8 cellular contexts compared by ENCODE assay signal in genomic region chr17:42310281-42311156, GRCh38. TPM values are rescaled to one million over a fixed set of nuclear protein-coding genes. Genes with fewer than 3 reads are reported as not detected.
A peak's percentile ranks its signal among the peaks of the same experiment; 100 is the strongest.
DNase-seq lines count a peak whose midpoint lies in the region; ATAC-seq and TF ChIP-seq lines count a peak whose summit lies in the region.
"Had no signal": no experiment of that assay in that cellular context is flagged by ENCODE, and none has a peak within 500 bp of the region (broad histone marks: within the 10 kb centered on the region; RNA-seq: fewer than 3 reads in every experiment).

No MANE protein-coding gene starts in this region.

- TF ChIP-seq CTCF in fibroblast of pulmonary artery (IDR thresholded peaks at IDR 0.05; ENCODE audit: low read length, missing control alignments): peak; percentile 23

- H3K36me3 ChIP-seq in GM23248 (ENCODE audit: low read depth) (peaks cover 13% of the 10 kb centered on the region), SK-N-MC (ENCODE audit: insufficient read depth, low read length) (peaks cover 8% of the 10 kb centered on the region; the same call in 1 of the 2 replicates)

- in situ Hi-C loops in GM23248 (cut with MboI): no loop called here

- H3K9ac ChIP-seq in GM23248 (peak overlapping the region; percentile 61), SK-N-MC (ENCODE audit: insufficient read length) (peak overlapping the region; percentile 69)

- 0 out of 2 replicates have a peak, but pooled peaks cover 20% of the 10 kb centered on the region for H3F3A ChIP-seq in GM23248 (ENCODE audit: insufficient read depth)

- H3K27ac ChIP-seq in GM23248 (peak overlapping the region; percentile 64; the same call in 1 of the 2 replicates), SK-N-MC (peak overlapping the region; percentile 88), skin epidermis (peak overlapping the region in 11 of 21 experiments; percentile 9 to 80 (median 49))

- no peak for DNase-seq in GM23248
- DNase-seq in SK-N-MC (ENCODE audit: low read depth, low spot score): no peak
- DNase-seq in fibroblast of pulmonary artery (ENCODE audit: low read depth): no peak
- DNase-seq in kidney glomerular epithelial cell (lab: John Stamatoyannopoulos, UW): no peak
- no peak for DNase-seq in DMS 273 (lab: John Stamatoyannopoulos, UW; ENCODE audit: unreplicated experiment)

- H2AFZ ChIP-seq in GM23248: no peak overlapping the region

- no peaks in the 10 kb centered on the region for H3K27me3 ChIP-seq in GM23248 (replicated peaks; ENCODE audit: insufficient read depth)

- no peaks in the 10 kb centered on the region for H3K9me2 ChIP-seq in GM23248 (ENCODE audit: insufficient read depth)

- ATAC-seq in GM21825 (IDR thresholded peaks at IDR 0.05; ENCODE audit: unreplicated experiment): no peak
- ATAC-seq: GM12878 had no signal

- no peaks in the 10 kb centered on the region for H4K20me1 ChIP-seq in GM23248 (ENCODE audit: insufficient read depth)

- H3K4me2 ChIP-seq in GM23248 (ENCODE audit: unreplicated experiment): no peak overlapping the region

- 81 to 82% methylated on average over 20 of the region's 20 CpGs for WGBS in GM23248 (ENCODE audit: low coverage in 1 of 2, low lambda C conversion rate in 2 of 2, missing lambda C conversion rate in 2 of 2), 2 experiments

- no peaks in the 10 kb centered on the region for H3K79me2 ChIP-seq in GM23248 (ENCODE audit: insufficient read depth)

- H3K4me1 ChIP-seq in GM23248 (ENCODE audit: insufficient read depth): peaks cover 12% of the 10 kb centered on the region

- no peak overlapping the region for H3K4me3 ChIP-seq in GM23248
- H3K4me3 ChIP-seq in SK-N-MC: no peak overlapping the region
- no peak overlapping the region for H3K4me3 ChIP-seq in fibroblast of pulmonary artery (replicated peaks; ENCODE audit: low read depth, low read length)
- H3K4me3 ChIP-seq in skin epidermis: no peak overlapping the region
- H3K4me3 ChIP-seq: GM12878 had no signal

- no peaks in the 10 kb centered on the region for H3K9me3 ChIP-seq in GM23248 (ENCODE audit: low read depth)
- no peaks in the 10 kb centered on the region for H3K9me3 ChIP-seq in SK-N-MC (ENCODE audit: low read depth, low read length)

RNA-seq across cellular contexts. Expression of gene STAT5A, which starts 22.2 kb away (rescaled TPM):
- 21.2 and 26.3 TPM in 2 replicates for total RNA-seq in GM23248 (2014; rRNA removed; shearing (Covaris generic))
- 6.7 and 6.8 TPM in 2 replicates for polyA plus RNA-seq in GM23248 (2016; fragmentation: Nextera tagmentation; extraction: Ambion mirVana)

RNA-seq across cellular contexts. Expression of gene STAT5B, which starts 34.3 kb away (rescaled TPM):
- total RNA-seq in GM23248 (2014; rRNA removed; shearing (Covaris generic)): 21.8 and 23.5 TPM in 2 replicates
- 11.9 and 13.8 TPM in 2 replicates for polyA plus RNA-seq in GM23248 (2016; fragmentation: Nextera tagmentation; extraction: Ambion mirVana)
